ENCODE assay signal across 15 cellular contexts in genomic region chrX:132444936-132445335, GRCh38. TPM values are rescaled to one million over a fixed set of nuclear protein-coding genes. Genes with fewer than 3 reads are reported as not detected.
DNase-seq lines count a peak whose midpoint lies in the region; ATAC-seq and TF ChIP-seq lines count a peak whose summit lies in the region.
"Had no signal": no experiment of that assay in that cellular context is flagged by ENCODE, and none has a peak within 500 bp of the region (broad histone marks: within the 10 kb centered on the region; RNA-seq: fewer than 3 reads in every experiment).

No MANE protein-coding gene starts in this region.

- no peak overlapping the region for H3K4me3 ChIP-seq in HL-60 (replicated peaks; ENCODE audit: insufficient read depth, low read length)
- no peak overlapping the region for H3K4me3 ChIP-seq in gastroesophageal sphincter
- H3K4me3 ChIP-seq: BLaER1 treated with 17β-estradiol and CSF1 and Interleukin-3, amounts not matched to agents 10 nM and 100 nM; GM12878 had no signal

- TF ChIP-seq EP300 in gastroesophageal sphincter (IDR thresholded peaks at IDR 0.05) = no peak

- TF ChIP-seq CTCF in HL-60 (IDR thresholded peaks at IDR 0.05; ENCODE audit: insufficient read depth, low read length) = no peak
- no peak for TF ChIP-seq CTCF in nephron (IDR thresholded peaks at IDR 0.05; ENCODE audit: unreplicated experiment in 3 of 3)
- TF ChIP-seq CTCF in gastroesophageal sphincter (IDR thresholded peaks at IDR 0.05) = no peak

- H3K4me3 Mint-ChIP-seq in nephron = no peak overlapping the region
- no peak overlapping the region for H3K4me3 Mint-ChIP-seq in activated CD4-positive, alpha-beta memory T cell treated with anti-CD3 and anti-CD28 coated beads, Interleukin-2, amount 10 ng/mL, durations not matched to agents 7 days and 5 days
- H3K4me3 Mint-ChIP-seq: CD4-positive, CD25-positive, alpha-beta regulatory T cell; HFFc6 had no signal

- DNase-seq in HL-60 (ENCODE audit: low read depth in 1 of 2, low spot score in 1 of 2) = no peak
- peak; percentile 1 for DNase-seq in astrocyte of the hippocampus (ENCODE audit: low read depth, low spot score)
- DNase-seq in SW 1271 (lab: John Stamatoyannopoulos, UW) = no peak
- DNase-seq in activated CD4-positive, alpha-beta memory T cell treated with anti-CD3 and anti-CD28 coated beads, Interleukin-2, amount 10 ng/mL, durations not matched to agents 7 days and 5 days = no peak
- DNase-seq in hypothalamus (lab: John Stamatoyannopoulos, UW) = no peak
- DNase-seq: ACHN; CD4-positive, CD25-positive, alpha-beta regulatory T cell; DMS53; HCEC 1CT; HFFc6; IMR-90 had no signal

- H3K4me1 ChIP-seq in gastroesophageal sphincter = no peaks in the 10 kb centered on the region

- H3K9me3 ChIP-seq in gastroesophageal sphincter = no peaks in the 10 kb centered on the region

- WGBS in gastroesophageal sphincter (ENCODE audit: low coverage in 1 of 2), 2 donors = 59 to 63% methylated on average over 2 of the region's 2 CpGs

- POLR2A ChIA-PET in activated CD4-positive, alpha-beta memory T cell treated with anti-CD3 and anti-CD28 coated beads, Interleukin-2, amount 10 ng/mL, durations not matched to agents 7 days and 5 days (lab: Charles Lee) = no interaction called here

- peak overlapping the region in 2 of 3 experiments; percentile 3 to 50 for H3K27ac Mint-ChIP-seq in nephron
- H3K27ac Mint-ChIP-seq in activated CD4-positive, alpha-beta memory T cell treated with anti-CD3 and anti-CD28 coated beads, Interleukin-2, amount 10 ng/mL, durations not matched to agents 7 days and 5 days = no peak overlapping the region
- H3K27ac Mint-ChIP-seq: CD4-positive, CD25-positive, alpha-beta regulatory T cell; HFFc6 had no signal

- H3K27ac ChIP-seq in HL-60 (replicated peaks) = 0 out of 2 replicates have a peak overlapping the region, but pooled peaks have one; percentile 14
- H3K27ac ChIP-seq in gastroesophageal sphincter = no peak overlapping the region
- H3K27ac ChIP-seq: BLaER1 treated with 17β-estradiol and CSF1 and Interleukin-3, amounts not matched to agents 10 nM and 100 nM had no signal

- peaks cover 29% of the 10 kb centered on the region for H3K4me1 Mint-ChIP-seq in nephron
- no peaks in the 10 kb centered on the region for H3K4me1 Mint-ChIP-seq in activated CD4-positive, alpha-beta memory T cell treated with anti-CD3 and anti-CD28 coated beads, Interleukin-2, amount 10 ng/mL, durations not matched to agents 7 days and 5 days

- no peaks in the 10 kb centered on the region for H3K27me3 ChIP-seq in HL-60 (ENCODE audit: insufficient read depth, poor library complexity, severe bottlenecking)
- no peaks in the 10 kb centered on the region for H3K27me3 ChIP-seq in gastroesophageal sphincter

- no peaks in the 10 kb centered on the region for H3K36me3 ChIP-seq in gastroesophageal sphincter

- peaks cover 35% of the 10 kb centered on the region for H3K9me3 Mint-ChIP-seq in nephron
- peaks cover 8% of the 10 kb centered on the region for H3K9me3 Mint-ChIP-seq in activated CD4-positive, alpha-beta memory T cell treated with anti-CD3 and anti-CD28 coated beads, Interleukin-2, amount 10 ng/mL, durations not matched to agents 7 days and 5 days
- H3K9me3 Mint-ChIP-seq: HFFc6 had no signal

- ATAC-seq in gastroesophageal sphincter = no peak
- ATAC-seq: GM12878 had no signal

- CTCF ChIA-PET in activated CD4-positive, alpha-beta memory T cell treated with anti-CD3 and anti-CD28 coated beads, Interleukin-2, amount 10 ng/mL, durations not matched to agents 7 days and 5 days (lab: Charles Lee) = no interaction called here

- no peaks in the 10 kb centered on the region for H3K27me3 Mint-ChIP-seq in nephron (ENCODE audit: low read depth)
- no peaks in the 10 kb centered on the region for H3K27me3 Mint-ChIP-seq in activated CD4-positive, alpha-beta memory T cell treated with anti-CD3 and anti-CD28 coated beads, Interleukin-2, amount 10 ng/mL, durations not matched to agents 7 days and 5 days
- H3K27me3 Mint-ChIP-seq: CD4-positive, CD25-positive, alpha-beta regulatory T cell had no signal

- TF ChIP-seq POLR2A in gastroesophageal sphincter (IDR thresholded peaks at IDR 0.05) = no peak

- H3K36me3 Mint-ChIP-seq in nephron (ENCODE audit: low read depth) = peaks cover 38% of the 10 kb centered on the region
- peaks cover 2% of the 10 kb centered on the region for H3K36me3 Mint-ChIP-seq in activated CD4-positive, alpha-beta memory T cell treated with anti-CD3 and anti-CD28 coated beads, Interleukin-2, amount 10 ng/mL, durations not matched to agents 7 days and 5 days (ENCODE audit: low read depth)

RNA-seq across cellular contexts. Expression of gene MBNL3, which starts 43.9 kb away (rescaled TPM):
- 10 to 100 TPM; 24.9 to 26.6 TPM for total RNA-seq in activated CD4-positive, alpha-beta memory T cell treated with anti-CD3 and anti-CD28 coated beads, Interleukin-2, amount 10 ng/mL, durations not matched to agents 7 days and 5 days
- total RNA-seq in gastroesophageal sphincter = 10 to 100 TPM in 1 of 4 donors, 1 to 10 TPM in 3; 3.9 to 13.5 (median 5.5) TPM
